In the genomic region with DNA sequence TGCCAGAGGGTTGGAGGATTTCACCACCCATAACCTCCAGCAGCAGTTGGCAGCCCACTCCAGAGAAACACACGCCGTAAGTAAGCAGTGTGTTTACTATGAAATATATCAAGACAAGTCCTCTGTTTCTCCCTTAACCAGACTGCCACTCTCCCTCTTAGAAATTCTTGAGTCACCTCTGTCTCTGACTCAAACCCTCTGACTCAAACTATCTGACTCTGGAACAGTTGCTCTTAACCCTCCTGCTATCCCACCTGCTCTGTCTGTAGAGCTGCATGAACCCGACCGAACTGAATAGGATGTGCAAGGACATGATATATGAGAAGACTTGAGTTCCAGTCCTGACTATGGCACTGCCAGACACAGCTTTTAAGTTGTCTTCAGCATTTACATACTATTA, we compare ENCODE assay signal across 1 cellular context.
TF ChIP-seq lines count a peak whose summit lies in the region.

No MANE protein-coding gene starts in this region.

TF ChIP-seq in GM23338, 12 proteins besides CTCF, POLR2A, EP300 and RAD21 (continued from another document):
- TF ChIP-seq, protein P1, sequence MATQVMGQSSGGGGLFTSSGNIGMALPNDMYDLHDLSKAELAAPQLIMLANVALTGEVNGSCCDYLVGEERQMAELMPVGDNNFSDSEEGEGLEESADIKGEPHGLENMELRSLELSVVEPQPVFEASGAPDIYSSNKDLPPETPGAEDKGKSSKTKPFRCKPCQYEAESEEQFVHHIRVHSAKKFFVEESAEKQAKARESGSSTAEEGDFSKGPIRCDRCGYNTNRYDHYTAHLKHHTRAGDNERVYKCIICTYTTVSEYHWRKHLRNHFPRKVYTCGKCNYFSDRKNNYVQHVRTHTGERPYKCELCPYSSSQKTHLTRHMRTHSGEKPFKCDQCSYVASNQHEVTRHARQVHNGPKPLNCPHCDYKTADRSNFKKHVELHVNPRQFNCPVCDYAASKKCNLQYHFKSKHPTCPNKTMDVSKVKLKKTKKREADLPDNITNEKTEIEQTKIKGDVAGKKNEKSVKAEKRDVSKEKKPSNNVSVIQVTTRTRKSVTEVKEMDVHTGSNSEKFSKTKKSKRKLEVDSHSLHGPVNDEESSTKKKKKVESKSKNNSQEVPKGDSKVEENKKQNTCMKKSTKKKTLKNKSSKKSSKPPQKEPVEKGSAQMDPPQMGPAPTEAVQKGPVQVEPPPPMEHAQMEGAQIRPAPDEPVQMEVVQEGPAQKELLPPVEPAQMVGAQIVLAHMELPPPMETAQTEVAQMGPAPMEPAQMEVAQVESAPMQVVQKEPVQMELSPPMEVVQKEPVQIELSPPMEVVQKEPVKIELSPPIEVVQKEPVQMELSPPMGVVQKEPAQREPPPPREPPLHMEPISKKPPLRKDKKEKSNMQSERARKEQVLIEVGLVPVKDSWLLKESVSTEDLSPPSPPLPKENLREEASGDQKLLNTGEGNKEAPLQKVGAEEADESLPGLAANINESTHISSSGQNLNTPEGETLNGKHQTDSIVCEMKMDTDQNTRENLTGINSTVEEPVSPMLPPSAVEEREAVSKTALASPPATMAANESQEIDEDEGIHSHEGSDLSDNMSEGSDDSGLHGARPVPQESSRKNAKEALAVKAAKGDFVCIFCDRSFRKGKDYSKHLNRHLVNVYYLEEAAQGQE (IDR thresholded peaks at IDR 0.05; ENCODE audit: unreplicated experiment), result no peak
- TF ChIP-seq JUNB (IDR thresholded peaks at IDR 0.05; ENCODE audit: unreplicated experiment), result no peak
- TF ChIP-seq EZH2phosphoT487 (IDR thresholded peaks at IDR 0.05; ENCODE audit: unreplicated experiment), result no peak
- TF ChIP-seq, protein P2, sequence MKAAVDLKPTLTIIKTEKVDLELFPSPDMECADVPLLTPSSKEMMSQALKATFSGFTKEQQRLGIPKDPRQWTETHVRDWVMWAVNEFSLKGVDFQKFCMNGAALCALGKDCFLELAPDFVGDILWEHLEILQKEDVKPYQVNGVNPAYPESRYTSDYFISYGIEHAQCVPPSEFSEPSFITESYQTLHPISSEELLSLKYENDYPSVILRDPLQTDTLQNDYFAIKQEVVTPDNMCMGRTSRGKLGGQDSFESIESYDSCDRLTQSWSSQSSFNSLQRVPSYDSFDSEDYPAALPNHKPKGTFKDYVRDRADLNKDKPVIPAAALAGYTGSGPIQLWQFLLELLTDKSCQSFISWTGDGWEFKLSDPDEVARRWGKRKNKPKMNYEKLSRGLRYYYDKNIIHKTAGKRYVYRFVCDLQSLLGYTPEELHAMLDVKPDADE (IDR thresholded peaks at IDR 0.05), result no peak
- no peak for TF ChIP-seq NANOG (IDR thresholded peaks at IDR 0.05; ENCODE audit: borderline replicate concordance)
- no peak for TF ChIP-seq EZH2 (IDR thresholded peaks at IDR 0.05; ENCODE audit: low read depth, unreplicated experiment)
- TF ChIP-seq, protein P3, sequence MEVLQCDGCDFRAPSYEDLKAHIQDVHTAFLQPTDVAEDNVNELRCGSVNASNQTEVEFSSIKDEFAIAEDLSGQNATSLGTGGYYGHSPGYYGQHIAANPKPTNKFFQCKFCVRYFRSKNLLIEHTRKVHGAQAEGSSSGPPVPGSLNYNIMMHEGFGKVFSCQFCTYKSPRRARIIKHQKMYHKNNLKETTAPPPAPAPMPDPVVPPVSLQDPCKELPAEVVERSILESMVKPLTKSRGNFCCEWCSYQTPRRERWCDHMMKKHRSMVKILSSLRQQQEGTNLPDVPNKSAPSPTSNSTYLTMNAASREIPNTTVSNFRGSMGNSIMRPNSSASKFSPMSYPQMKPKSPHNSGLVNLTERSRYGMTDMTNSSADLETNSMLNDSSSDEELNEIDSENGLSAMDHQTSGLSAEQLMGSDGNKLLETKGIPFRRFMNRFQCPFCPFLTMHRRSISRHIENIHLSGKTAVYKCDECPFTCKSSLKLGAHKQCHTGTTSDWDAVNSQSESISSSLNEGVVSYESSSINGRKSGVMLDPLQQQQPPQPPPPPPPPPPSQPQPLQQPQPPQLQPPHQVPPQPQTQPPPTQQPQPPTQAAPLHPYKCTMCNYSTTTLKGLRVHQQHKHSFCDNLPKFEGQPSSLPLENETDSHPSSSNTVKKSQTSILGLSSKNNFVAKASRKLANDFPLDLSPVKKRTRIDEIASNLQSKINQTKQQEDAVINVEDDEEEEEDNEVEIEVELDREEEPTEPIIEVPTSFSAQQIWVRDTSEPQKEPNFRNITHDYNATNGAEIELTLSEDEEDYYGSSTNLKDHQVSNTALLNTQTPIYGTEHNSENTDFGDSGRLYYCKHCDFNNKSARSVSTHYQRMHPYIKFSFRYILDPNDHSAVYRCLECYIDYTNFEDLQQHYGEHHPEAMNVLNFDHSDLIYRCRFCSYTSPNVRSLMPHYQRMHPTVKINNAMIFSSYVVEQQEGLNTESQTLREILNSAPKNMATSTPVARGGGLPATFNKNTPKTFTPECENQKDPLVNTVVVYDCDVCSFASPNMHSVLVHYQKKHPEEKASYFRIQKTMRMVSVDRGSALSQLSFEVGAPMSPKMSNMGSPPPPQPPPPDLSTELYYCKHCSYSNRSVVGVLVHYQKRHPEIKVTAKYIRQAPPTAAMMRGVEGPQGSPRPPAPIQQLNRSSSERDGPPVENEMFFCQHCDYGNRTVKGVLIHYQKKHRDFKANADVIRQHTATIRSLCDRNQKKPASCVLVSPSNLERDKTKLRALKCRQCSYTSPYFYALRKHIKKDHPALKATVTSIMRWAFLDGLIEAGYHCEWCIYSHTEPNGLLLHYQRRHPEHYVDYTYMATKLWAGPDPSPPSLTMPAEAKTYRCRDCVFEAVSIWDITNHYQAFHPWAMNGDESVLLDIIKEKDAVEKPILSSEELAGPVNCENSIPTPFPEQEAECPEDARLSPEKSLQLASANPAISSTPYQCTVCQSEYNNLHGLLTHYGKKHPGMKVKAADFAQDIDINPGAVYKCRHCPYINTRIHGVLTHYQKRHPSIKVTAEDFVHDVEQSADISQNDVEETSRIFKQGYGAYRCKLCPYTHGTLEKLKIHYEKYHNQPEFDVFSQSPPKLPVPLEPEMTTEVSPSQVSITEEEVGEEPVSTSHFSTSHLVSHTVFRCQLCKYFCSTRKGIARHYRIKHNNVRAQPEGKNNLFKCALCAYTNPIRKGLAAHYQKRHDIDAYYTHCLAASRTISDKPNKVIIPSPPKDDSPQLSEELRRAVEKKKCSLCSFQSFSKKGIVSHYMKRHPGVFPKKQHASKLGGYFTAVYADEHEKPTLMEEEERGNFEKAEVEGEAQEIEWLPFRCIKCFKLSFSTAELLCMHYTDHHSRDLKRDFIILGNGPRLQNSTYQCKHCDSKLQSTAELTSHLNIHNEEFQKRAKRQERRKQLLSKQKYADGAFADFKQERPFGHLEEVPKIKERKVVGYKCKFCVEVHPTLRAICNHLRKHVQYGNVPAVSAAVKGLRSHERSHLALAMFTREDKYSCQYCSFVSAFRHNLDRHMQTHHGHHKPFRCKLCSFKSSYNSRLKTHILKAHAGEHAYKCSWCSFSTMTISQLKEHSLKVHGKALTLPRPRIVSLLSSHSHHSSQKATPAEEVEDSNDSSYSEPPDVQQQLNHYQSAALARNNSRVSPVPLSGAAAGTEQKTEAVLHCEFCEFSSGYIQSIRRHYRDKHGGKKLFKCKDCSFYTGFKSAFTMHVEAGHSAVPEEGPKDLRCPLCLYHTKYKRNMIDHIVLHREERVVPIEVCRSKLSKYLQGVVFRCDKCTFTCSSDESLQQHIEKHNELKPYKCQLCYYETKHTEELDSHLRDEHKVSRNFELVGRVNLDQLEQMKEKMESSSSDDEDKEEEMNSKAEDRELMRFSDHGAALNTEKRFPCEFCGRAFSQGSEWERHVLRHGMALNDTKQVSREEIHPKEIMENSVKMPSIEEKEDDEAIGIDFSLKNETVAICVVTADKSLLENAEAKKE (CRISPR knock-in tag; IDR thresholded peaks at IDR 0.05), result no peak
- no peak for TF ChIP-seq STAT1 (IDR thresholded peaks at IDR 0.05; ENCODE audit: unreplicated experiment)
